ENCODE assay signal across 8 cellular contexts in the genomic region with DNA sequence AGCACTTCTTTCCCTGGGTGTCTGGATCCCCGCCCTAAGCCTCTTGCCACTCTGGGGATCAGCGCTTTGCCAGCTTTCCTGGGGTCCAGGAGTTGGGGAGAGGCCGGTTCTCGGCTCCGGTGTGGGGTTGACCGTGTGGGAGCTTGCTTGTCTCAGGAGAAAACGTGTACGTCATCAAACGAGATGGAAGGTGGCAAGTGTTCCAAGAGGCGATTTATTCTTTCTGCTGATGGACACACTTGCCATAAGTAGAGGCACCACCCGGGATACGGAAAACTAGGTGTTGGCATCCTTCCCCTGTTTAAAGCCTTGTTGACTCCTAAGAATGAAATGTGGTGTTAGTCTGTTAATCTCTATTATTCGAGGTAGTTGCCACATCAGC. TPM values are rescaled to one million over a fixed set of nuclear protein-coding genes. Genes with fewer than 3 reads are reported as not detected.
DNase-seq lines count a peak whose midpoint lies in the region; ATAC-seq and TF ChIP-seq lines count a peak whose summit lies in the region.

No MANE protein-coding gene starts in this region.

- H2AFZ ChIP-seq in IMR-90 (replicated peaks; ENCODE audit: low read length, poor library complexity) (peak overlapping the region; percentile 97), mammary epithelial cell (ENCODE audit: low read depth, low read length) (peak overlapping the region; percentile 92)

- peak overlapping the region; percentile 83 for H3K56ac ChIP-seq in IMR-90 (ENCODE audit: extremely low read depth, insufficient read depth, low read length)

- no peak for TF ChIP-seq POLR2A in IMR-90 (IDR thresholded peaks at IDR 0.05; ENCODE audit: low read depth, low read length)

- H3K4me1 ChIP-seq in IMR-90 (ENCODE audit: control insufficient read depth, insufficient read depth, low read length) = peaks cover 1% of the 10 kb centered on the region; the same call in 1 of the 2 replicates
- H3K4me1 ChIP-seq in mammary epithelial cell (ENCODE audit: insufficient read depth, low read length) = peaks cover 13% of the 10 kb centered on the region
- H3K4me1 ChIP-seq in mucosa of descending colon (ENCODE audit: low read depth) = peaks cover 21% of the 10 kb centered on the region

- peak overlapping the region; percentile 93 for H2AK9ac ChIP-seq in IMR-90 (replicated peaks; ENCODE audit: low read depth, low read length, poor library complexity)

- no peak overlapping the region for H2BK15ac ChIP-seq in IMR-90 (ENCODE audit: low read depth, low read length)

- peak overlapping the region; percentile 100 for H3K4ac ChIP-seq in IMR-90 (ENCODE audit: low read depth, low read length)

- intact Hi-C loops in IMR-90 (cut with micrococcal nuclease) (loop anchor here (10.0 kb wide), 1 partner anchor 199 kb away; the partner anchor contains the start of gene SMAD6), mammary epithelial cell (cut with micrococcal nuclease) (loop anchor here (1.0 to 2.0 kb wide), 2 partner anchors 62 to 211 kb away; no protein-coding TSS in a partner anchor), mucosa of descending colon (cut with DNase I, micrococcal nuclease) (no loop called here)

- H3K18ac ChIP-seq in IMR-90 (ENCODE audit: low read depth, low read length) = no peak overlapping the region; the same call in 1 of the 2 replicates

- POLR2A ChIA-PET in IMR-90 (lab: Charles Lee; ENCODE audit: unreplicated experiment) = interaction anchor here (0.6 kb wide), 3 partner anchors 19 to 553 kb away, joined by 3 read pairs; no protein-coding TSS in a partner anchor

- peak overlapping the region; percentile 94 for H3K9ac ChIP-seq in IMR-90 (ENCODE audit: low read depth, low read length)
- H3K9ac ChIP-seq in mammary epithelial cell (ENCODE audit: insufficient read depth, low read length) = peak overlapping the region; percentile 100

- DNase-seq in NCI-H1092 treated with DMSO at 0.1 percent for 48 hours (lab: John Stamatoyannopoulos, UW) = peak; percentile 30
- no peak for DNase-seq in NCI-H1092 (lab: John Stamatoyannopoulos, UW)
- DNase-seq in IMR-90 = peak; percentile 51
- DNase-seq in mammary epithelial cell = no peak
- no peak for DNase-seq in mucosa of descending colon
- DNase-seq in NK-92 (lab: John Stamatoyannopoulos, UW; ENCODE audit: unreplicated experiment) = no peak
- DNase-seq in SIG-M5 (lab: John Stamatoyannopoulos, UW) = no peak
- DNase-seq in activated effector memory CD4-positive, alpha-beta T cell treated with Interleukin-2 at 50 U/mL for 16 hours = no peak

- peak overlapping the region; percentile 96 for H3K14ac ChIP-seq in IMR-90 (replicated peaks; ENCODE audit: low read depth, low read length)

- H3K4me2 ChIP-seq in IMR-90 (ENCODE audit: low read depth, low read length) = peak overlapping the region; percentile 86
- H3K4me2 ChIP-seq in mammary epithelial cell (ENCODE audit: insufficient read depth, low read depth, low read length) = peak overlapping the region; percentile 65

- H3K9me3 ChIP-seq in IMR-90 (ENCODE audit: control insufficient read depth, insufficient read depth, low read length) (no peaks in the 10 kb centered on the region), mammary epithelial cell (replicated peaks; ENCODE audit: insufficient read depth, low read length) (no peaks in the 10 kb centered on the region), mucosa of descending colon (no peaks in the 10 kb centered on the region)

- peak overlapping the region; percentile 82; the same call in 1 of the 2 replicates for H2AK5ac ChIP-seq in IMR-90 (ENCODE audit: low read depth, low read length)

- peaks cover 15 to 37% of the 10 kb centered on the region in 2 experiments for H3K79me1 ChIP-seq in IMR-90 (ENCODE audit: low read depth in 1 of 2, low read length in 2 of 2)

- peaks cover 18% of the 10 kb centered on the region for H3K36me3 ChIP-seq in IMR-90 (ENCODE audit: control insufficient read depth, insufficient read depth, low read length)
- H3K36me3 ChIP-seq in mammary epithelial cell (ENCODE audit: insufficient read depth, low read length) = peaks cover 28% of the 10 kb centered on the region
- H3K36me3 ChIP-seq in mucosa of descending colon (ENCODE audit: low read depth) = no peaks in the 10 kb centered on the region

- H2BK120ac ChIP-seq in IMR-90 (ENCODE audit: low read depth, low read length) = peak overlapping the region; percentile 49; the same call in 1 of the 2 replicates

- H2BK20ac ChIP-seq in IMR-90 (ENCODE audit: low read depth, low read length) = no peak overlapping the region

- H4K20me1 ChIP-seq in IMR-90 (ENCODE audit: insufficient read depth, low read length) = peaks cover 37% of the 10 kb centered on the region
- no peaks in the 10 kb centered on the region for H4K20me1 ChIP-seq in mammary epithelial cell (ENCODE audit: insufficient read depth, low read length)

- dilution Hi-C loops in IMR-90 (cut with HindIII; ENCODE audit: low sequenced_read_pairs, unreplicated experiment) = no loop called here
- dilution Hi-C loops in mammary epithelial cell (cut with HindIII; ENCODE audit: low sequenced_read_pairs) = no loop called here

- peak overlapping the region; percentile 71 for H4K5ac ChIP-seq in IMR-90 (ENCODE audit: low read depth, low read length)

- H3K27ac ChIP-seq in IMR-90 (ENCODE audit: insufficient read depth, low read length) (peak overlapping the region; percentile 95), mammary epithelial cell (ENCODE audit: insufficient read depth, low read depth, low read length) (peak overlapping the region; percentile 94)

- no peak for TF ChIP-seq RAD21 in IMR-90 (IDR thresholded peaks at IDR 0.05; ENCODE audit: low read length)

- no peaks in the 10 kb centered on the region for H3K9me1 ChIP-seq in IMR-90 (ENCODE audit: insufficient read depth, low read length)

- BruUV-seq in IMR-90 (replicated peaks; lab: Mats Ljungman, UMichigan) (TSS peak; percentile 73), mammary epithelial cell (replicated peaks; lab: Mats Ljungman, UMichigan) (TSS peak; percentile 80)

- no peaks in the 10 kb centered on the region for H3K27me3 ChIP-seq in IMR-90 (ENCODE audit: control insufficient read depth, insufficient read depth, low read length)
- H3K27me3 ChIP-seq in mammary epithelial cell (ENCODE audit: insufficient read depth, low read length) = no peaks in the 10 kb centered on the region

- TF ChIP-seq CTCF in IMR-90 (conservative IDR thresholded peaks at IDR 0.05; ENCODE audit: low read depth, low read length) = no peak
- TF ChIP-seq CTCF in mammary epithelial cell (conservative IDR thresholded peaks at IDR 0.05 in 1 of 2, IDR thresholded peaks at IDR 0.05 in 1 of 2; ENCODE audit: extremely low read depth in 1 of 2, insufficient read depth in 1 of 2, low read depth in 1 of 2, low read length in 2 of 2) = no peak
- no peak for TF ChIP-seq CTCF in mucosa of descending colon (IDR thresholded peaks at IDR 0.05)

- H3K4me3 ChIP-seq in IMR-90 (ENCODE audit: insufficient read depth, low read depth, low read length) = peak overlapping the region; percentile 59
- peak overlapping the region; percentile 76 to 99 (median 95) for H3K4me3 ChIP-seq in mammary epithelial cell (replicated peaks in 1 of 3; ENCODE audit: insufficient read depth in 1 of 3, low read depth in 2 of 3, low read length in 3 of 3)
- peak overlapping the region; percentile 75 for H3K4me3 ChIP-seq in mucosa of descending colon

- in situ Hi-C loops in IMR-90 (cut with MboI; ENCODE audit: low sequenced_read_pairs) (no loop called here), mammary epithelial cell (cut with MboI; ENCODE audit: low sequenced_read_pairs in 2 of 2) (no loop called here)

- H4K91ac ChIP-seq in IMR-90 (ENCODE audit: insufficient read depth, low read depth, low read length) = peak overlapping the region; percentile 86

- peaks cover 80% of the 10 kb centered on the region for H3K79me2 ChIP-seq in mammary epithelial cell (ENCODE audit: insufficient read depth, low read length)

- H4K8ac ChIP-seq in IMR-90 (ENCODE audit: low read depth in 2 of 2, low read length in 2 of 2) = peak overlapping the region; percentile 76 to 91; a peak in 3 of 4 replicates

- CTCF ChIA-PET in IMR-90 (lab: Yijun Ruan, JAX) (no interaction called here), mammary epithelial cell (lab: Charles Lee; ENCODE audit: low non-redundant PET) (no interaction called here)

- peak; percentile 28; the same call in 1 of the 2 replicates for ATAC-seq in IMR-90 (ENCODE audit: low read depth)
- peak; percentile 25 for ATAC-seq in mucosa of descending colon

- no CpG with 5 or more reads among the region's 13 CpGs for WGBS in IMR-90 (ENCODE audit: extremely low coverage in 2 of 2, insufficient read length in 1 of 2), 2 experiments
- 0% methylated on average over 13 of the region's 13 CpGs for WGBS in mammary epithelial cell (ENCODE audit: low coverage, missing lambda C conversion rate)

- H2BK5ac ChIP-seq in IMR-90 (ENCODE audit: low read depth, low read length, poor library complexity, severe bottlenecking) = peak overlapping the region; percentile 97

- peak overlapping the region; percentile 93 for H3K23ac ChIP-seq in IMR-90 (ENCODE audit: low read depth, low read length)

TF ChIP-seq in IMR-90, 13 proteins besides CTCF, POLR2A, EP300 and RAD21:
- TF ChIP-seq NFE2L2 (IDR thresholded peaks at IDR 0.05; ENCODE audit: low read depth, low read length) (no peak), MAZ (IDR thresholded peaks at IDR 0.05; ENCODE audit: borderline replicate concordance, low read depth, low read length) (no peak)

RNA-seq across cellular contexts. Expression of gene ZWILCH, which starts 0.3 kb away (rescaled TPM):
- total RNA-seq in IMR-90 (2012; rRNA removed) (22.2 and 28.1 TPM in 2 replicates), mammary epithelial cell (10 to 100 TPM in 1 of 2 donors, 1 to 10 TPM in 1; 8.5 to 26.9 TPM), mucosa of descending colon (10 to 100 TPM in 1 of 3 donors, 1 to 10 TPM in 2; 4.8 to 11.7 (median 5.8) TPM)
- polyA plus RNA-seq in IMR-90 (2012; rRNA removed) (10.3 and 10.5 TPM in 2 replicates), mammary epithelial cell (24.3 TPM)
- polyA plus RNA-seq in IMR-90 (2012; cell fraction: cytosol; rRNA removed) = 0.92 and 4.1 TPM in 2 replicates
- 0.90 and 11.2 TPM in 2 replicates for polyA plus RNA-seq in IMR-90 (2012; cell fraction: nucleus; rRNA removed; ENCODE audit: low replicate concordance)
- polyA minus RNA-seq in mammary epithelial cell = 22.9 TPM

RNA-seq across cellular contexts. Expression of gene RPL4, which starts 0.8 kb away (rescaled TPM):
- 6,510 and 13,244 TPM in 2 replicates for total RNA-seq in IMR-90 (2012; rRNA removed)
- 3,530 and 4,083 TPM in 2 replicates for polyA plus RNA-seq in IMR-90 (2012; rRNA removed)
- 1,783 and 5,124 TPM in 2 replicates for polyA plus RNA-seq in IMR-90 (2012; cell fraction: cytosol; rRNA removed)
- polyA plus RNA-seq in IMR-90 (2012; cell fraction: nucleus; rRNA removed; ENCODE audit: low replicate concordance) = 1,149 and 1,402 TPM in 2 replicates
- 1,000 to 10,000 TPM; 2,956 to 3,547 TPM for total RNA-seq in mammary epithelial cell
- polyA plus RNA-seq in mammary epithelial cell = 4,438 TPM
- polyA minus RNA-seq in mammary epithelial cell = 3,877 TPM
- total RNA-seq in mucosa of descending colon = 1,000 to 10,000 TPM; 1,087 to 1,829 (median 1,623) TPM

RNA-seq across cellular contexts. Expression of gene SNAPC5, which starts 7.9 kb away (rescaled TPM):
- total RNA-seq in IMR-90 (2012; rRNA removed) (26.3 and 40.8 TPM in 2 replicates), mammary epithelial cell (10 to 100 TPM; 11.2 to 21.3 TPM), mucosa of descending colon (10 to 100 TPM; 17.5 to 31.8 (median 21.1) TPM)
- polyA plus RNA-seq in IMR-90 (2012; rRNA removed) (25.4 and 25.9 TPM in 2 replicates), mammary epithelial cell (25.4 TPM)
- 7.4 and 12.4 TPM in 2 replicates for polyA plus RNA-seq in IMR-90 (2012; cell fraction: cytosol; rRNA removed)
- 1.7 and 10.6 TPM in 2 replicates for polyA plus RNA-seq in IMR-90 (2012; cell fraction: nucleus; rRNA removed; ENCODE audit: low replicate concordance)
- polyA minus RNA-seq in mammary epithelial cell = 1.4 TPM

Comparison
In these comparisons a context has a peak if more than half of its experiments do, and no peak if none do; other contexts are left out.
1. DNase-seq: peak in NCI-H1092 treated with DMSO at 0.1 percent for 48 hours (single experiment) and IMR-90 (single experiment); none in NCI-H1092 (single experiment), mammary epithelial cell (single experiment), mucosa of descending colon (0 of 3), NK-92 (single experiment), SIG-M5 (single experiment) and activated effector memory CD4-positive, alpha-beta T cell treated with Interleukin-2 at 50 U/mL for 16 hours (single experiment).
2. intact Hi-C loops: an anchor here in IMR-90 (10.0 kb wide) and mammary epithelial cell (1.0 to 2.0 kb wide); none called in mucosa of descending colon.
3. Peak in every context shown above with its lines, with median percentiles within 50 percentile points of each other: H3K4me3 ChIP-seq.